11 cellular contexts compared by ENCODE assay signal in genomic region chr11:71418643-71419042, GRCh38. TPM values are rescaled to one million over a fixed set of nuclear protein-coding genes. Genes with fewer than 3 reads are reported as not detected.
DNase-seq lines count a peak whose midpoint lies in the region; ATAC-seq and FAIRE-seq lines count a peak whose summit lies in the region.
"Had no signal": no experiment of that assay in that cellular context is flagged by ENCODE, and none has a peak within 500 bp of the region (broad histone marks: within the 10 kb centered on the region; RNA-seq: fewer than 3 reads in every experiment).

No MANE protein-coding gene starts in this region.

- ATAC-seq in GM18511 (IDR thresholded peaks at IDR 0.05; ENCODE audit: unreplicated experiment) = peak; percentile 77
- ATAC-seq in GM21360 (IDR thresholded peaks at IDR 0.05; ENCODE audit: unreplicated experiment) = peak; percentile 63
- ATAC-seq in HG03442 (IDR thresholded peaks at IDR 0.05; ENCODE audit: unreplicated experiment) = peak; percentile 58
- ATAC-seq: psoas muscle had no signal

- DNase-seq in myocyte (ENCODE audit: low read depth) = peak; percentile 97
- no peak for DNase-seq in HTR-8/SVneo (ENCODE audit: insufficient read length, low spot score)
- no peak for DNase-seq in ecto neural progenitor cell (ENCODE audit: low spot score)
- no peak for DNase-seq in COLO668 (lab: John Stamatoyannopoulos, UW; ENCODE audit: unreplicated experiment)
- DNase-seq: activated effector memory CD4-positive, alpha-beta T cell treated with anti-CD3 and anti-CD28 coated beads, Interleukin-2, amount 50 U/mL, for 16 hours; foreskin fibroblast; OCI-M1; psoas muscle had no signal

- FAIRE-seq in HTR-8/SVneo (lab: Jason Lieb, UNC) = no peak

RNA-seq across cellular contexts. Expression of gene DHCR7, which starts 29.6 kb away (rescaled TPM):
- 48.0 and 87.5 TPM in 2 replicates for total RNA-seq in myocyte
- polyA plus RNA-seq in myocyte (2012) = 138 TPM

RNA-seq across cellular contexts. Expression of gene NADSYN1, which starts 34.4 kb away (rescaled TPM):
- total RNA-seq in myocyte = 31.9 and 48.0 TPM in 2 replicates
- 56.0 TPM for polyA plus RNA-seq in myocyte (2012)
